ENCODE assay signal across 8 cellular contexts in the genomic region with DNA sequence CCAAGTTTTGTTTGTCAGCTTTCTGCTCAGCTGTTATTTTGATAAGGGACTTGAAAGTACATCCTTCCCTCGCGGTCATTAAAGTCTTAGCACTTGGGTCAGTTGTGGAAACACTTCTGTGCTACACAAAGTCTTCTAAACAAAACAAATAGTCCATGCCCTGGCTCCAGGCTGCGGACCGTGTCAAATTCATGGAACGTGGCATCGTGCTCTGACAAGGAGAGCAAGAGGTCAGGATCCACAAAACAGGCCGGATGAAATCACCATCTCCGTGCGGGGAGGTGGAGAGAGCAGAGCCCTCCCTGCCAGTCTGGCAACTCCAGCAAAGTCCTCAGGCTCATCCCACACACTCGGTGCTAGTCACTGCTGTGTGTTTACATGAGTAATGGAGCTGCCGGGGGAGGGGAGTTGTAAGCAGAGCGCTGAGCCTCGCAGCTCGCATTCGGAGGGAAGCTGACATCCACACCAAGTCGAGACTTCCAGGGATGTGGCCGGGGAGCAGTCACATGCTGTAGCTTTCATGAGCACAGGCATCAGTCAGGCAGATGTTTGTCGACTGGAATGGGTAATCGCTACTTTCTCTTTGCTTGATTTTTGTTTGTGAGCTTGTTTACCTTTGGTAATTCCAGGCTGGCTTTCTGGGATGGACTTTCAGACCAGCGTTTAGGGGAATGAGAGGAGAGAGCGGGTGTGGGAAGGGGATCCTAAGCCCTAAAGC.
DNase-seq lines count a peak whose midpoint lies in the region; ATAC-seq and TF ChIP-seq lines count a peak whose summit lies in the region.

No MANE protein-coding gene starts in this region.

- POLR2A ChIA-PET in activated CD4-positive, alpha-beta T cell treated with anti-CD3 and anti-CD28 coated beads for 36 hours (lab: Charles Lee) = interaction anchor here (0.5 to 3.8 kb wide), 26 partner anchors 10 to 1671 kb away, joined by 3 to 108 read pairs (median 6); a partner anchor contains a TSS

- CTCF ChIA-PET in activated CD4-positive, alpha-beta T cell treated with anti-CD3 and anti-CD28 coated beads for 36 hours (lab: Charles Lee) = interaction anchor here (0.5 to 3.8 kb wide), 24 partner anchors 10 to 767 kb away, joined by 3 to 48 read pairs (median 3); a partner anchor contains a TSS

- peak; percentile 45 for ATAC-seq in activated CD4-positive, alpha-beta T cell treated with anti-CD3 and anti-CD28 coated beads for 36 hours
- ATAC-seq in GM19452 (IDR thresholded peaks at IDR 0.05; ENCODE audit: unreplicated experiment) = no peak
- no peak for ATAC-seq in GM19463 (IDR thresholded peaks at IDR 0.05; ENCODE audit: unreplicated experiment)

- no peak for TF ChIP-seq CTCF in chondrocyte (IDR thresholded peaks at IDR 0.05)

- peak overlapping the region; percentile 100 for H3K27ac Mint-ChIP-seq in activated CD4-positive, alpha-beta T cell treated with anti-CD3 and anti-CD28 coated beads for 36 hours
- peak overlapping the region; percentile 98 for H3K27ac Mint-ChIP-seq in chondrocyte (ENCODE audit: unreplicated experiment)

- H3K9me3 Mint-ChIP-seq in activated CD4-positive, alpha-beta T cell treated with anti-CD3 and anti-CD28 coated beads for 36 hours (ENCODE audit: low read depth) = no peaks in the 10 kb centered on the region
- peaks cover 3% of the 10 kb centered on the region for H3K9me3 Mint-ChIP-seq in chondrocyte (ENCODE audit: low read depth)

- intact Hi-C loops in activated CD4-positive, alpha-beta T cell treated with anti-CD3 and anti-CD28 coated beads for 36 hours (cut with DNase I, micrococcal nuclease) = loop anchor here (1.0 to 5.0 kb wide), 7 partner anchors 61 to 768 kb away; a partner anchor contains a TSS

- H3K27me3 Mint-ChIP-seq in activated CD4-positive, alpha-beta T cell treated with anti-CD3 and anti-CD28 coated beads for 36 hours = no peaks in the 10 kb centered on the region
- no peaks in the 10 kb centered on the region for H3K27me3 Mint-ChIP-seq in chondrocyte (ENCODE audit: low read depth)

- H3K4me3 Mint-ChIP-seq in activated CD4-positive, alpha-beta T cell treated with anti-CD3 and anti-CD28 coated beads for 36 hours = peak overlapping the region; percentile 87
- H3K4me3 Mint-ChIP-seq in chondrocyte (ENCODE audit: unreplicated experiment) = peak overlapping the region; percentile 89

- DNase-seq in COR-L47 (lab: John Stamatoyannopoulos, UW) (peak; percentile 68), MG63 (peak; percentile 99), chondrocyte (ENCODE audit: low spot score) (peak; percentile 95), kidney tubule cell (ENCODE audit: low spot score) (peak; percentile 98)
- DNase-seq in activated CD4-positive, alpha-beta T cell treated with anti-CD3 and anti-CD28 coated beads for 36 hours = peak; percentile 89
- peak; percentile 43 to 52 for DNase-seq in stimulated activated CD4-positive, alpha-beta T cell treated with anti-CD3 and anti-CD28 coated beads, Interleukin-15, amount 100 ng/mL, for 1 hour (ENCODE audit: low read depth in 1 of 2, low spot score in 1 of 2)

- peaks cover 40% of the 10 kb centered on the region for H3K36me3 ChIP-seq in MG63

- H3K4me1 Mint-ChIP-seq in activated CD4-positive, alpha-beta T cell treated with anti-CD3 and anti-CD28 coated beads for 36 hours = peaks cover 95% of the 10 kb centered on the region
- H3K4me1 Mint-ChIP-seq in chondrocyte (ENCODE audit: low read depth) = peaks cover 81% of the 10 kb centered on the region

- peak overlapping the region; percentile 81 for H3K4me3 ChIP-seq in MG63

- no peaks in the 10 kb centered on the region for H3K27me3 ChIP-seq in MG63

- H3K9me3 ChIP-seq in MG63 = no peaks in the 10 kb centered on the region

- peaks cover 70% of the 10 kb centered on the region for H3K36me3 Mint-ChIP-seq in activated CD4-positive, alpha-beta T cell treated with anti-CD3 and anti-CD28 coated beads for 36 hours (ENCODE audit: low read depth)
- H3K36me3 Mint-ChIP-seq in chondrocyte (ENCODE audit: low read depth) = peaks cover 39% of the 10 kb centered on the region

Comparison
In these comparisons a context has a peak if more than half of its experiments do, and no peak if none do; other contexts are left out.
1. DNase-seq: peak in every context shown above with its lines; median percentile 99 in MG63; 98 in kidney tubule cell; 95 in chondrocyte; 89 in activated CD4-positive, alpha-beta T cell treated with anti-CD3 and anti-CD28 coated beads for 36 hours; 68 in COR-L47; 48 in stimulated activated CD4-positive, alpha-beta T cell treated with anti-CD3 and anti-CD28 coated beads, Interleukin-15, amount 100 ng/mL, for 1 hour.